Comparison of ENCODE assay signal across 9 cellular contexts in the genomic region with DNA sequence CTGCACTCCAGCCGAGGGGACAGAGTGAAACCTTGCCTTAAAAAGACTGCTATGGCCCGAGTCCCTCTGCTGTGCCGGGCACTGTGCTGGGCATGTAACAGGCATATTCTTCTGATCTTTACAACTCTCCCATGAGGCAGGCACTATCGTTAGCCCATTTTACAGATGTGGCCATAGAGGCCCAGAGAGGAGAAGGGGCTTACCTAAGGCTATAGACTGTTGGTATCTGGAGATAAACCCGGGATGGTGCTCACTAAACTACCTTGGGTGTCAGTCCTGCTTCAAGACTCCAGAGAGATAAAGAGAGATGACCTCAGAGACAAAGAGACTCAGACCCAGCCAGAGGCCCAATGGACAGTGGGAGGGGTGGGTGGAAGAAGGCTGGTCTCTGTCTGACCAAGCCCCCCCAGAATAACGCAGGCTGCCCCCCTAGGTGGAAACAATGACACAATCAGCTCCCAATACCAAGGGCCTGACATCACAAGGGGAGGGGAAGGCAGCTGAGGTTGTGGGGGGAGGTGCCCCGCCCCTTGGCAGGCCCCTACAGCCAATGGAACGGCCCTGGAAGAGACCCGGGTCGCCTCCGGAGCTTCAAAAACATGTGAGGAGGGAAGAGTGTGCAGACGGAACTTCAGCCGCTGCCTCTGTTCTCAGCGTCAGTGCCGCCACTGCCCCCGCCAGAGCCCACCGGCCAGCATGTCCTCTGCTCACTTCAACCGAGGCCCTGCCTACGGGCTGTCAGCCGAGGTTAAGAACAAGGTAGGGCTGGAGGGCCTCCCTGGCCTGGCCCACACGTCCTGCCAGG. TPM values are rescaled to one million over a fixed set of nuclear protein-coding genes. Genes with fewer than 3 reads are reported as not detected.
DNase-seq lines count a peak whose midpoint lies in the region; ATAC-seq and TF ChIP-seq lines count a peak whose summit lies in the region.
"Had no signal": no experiment of that assay in that cellular context is flagged by ENCODE, and none has a peak within 500 bp of the region (broad histone marks: within the 10 kb centered on the region; RNA-seq: fewer than 3 reads in every experiment).

CNN1 (plus strand) TSS at position 620 of the 805 bp plus-strand sequence; CDS start at position 697, 77 bp downstream.

- H3K27ac ChIP-seq in breast epithelium (peak within 1 kb of the TSS; percentile 91 to 92), mammary epithelial cell (ENCODE audit: insufficient read depth, low read depth, low read length) (no peak within 1 kb of the TSS), fibroblast of lung (ENCODE audit: insufficient read depth, low read length) (peak within 1 kb of the TSS; percentile 38)

- dilution Hi-C loops in mammary epithelial cell (cut with HindIII; ENCODE audit: low sequenced_read_pairs): no loop called here

- H3K9ac ChIP-seq in mammary epithelial cell (ENCODE audit: insufficient read depth, low read length) (no peak within 1 kb of the TSS), fibroblast of lung (ENCODE audit: insufficient read depth, low read length) (peak within 1 kb of the TSS; percentile 43), mucosa of stomach (ENCODE audit: low read length) (peak within 1 kb of the TSS; percentile 55)

- DNase-seq in breast epithelium (ENCODE audit: low spot score in 2 of 2) (peak; percentile 66 to 93), mammary epithelial cell (no peak), fibroblast of lung (ENCODE audit: low read depth in 2 of 2) (peak; percentile 39 to 95), cerebellar nuclear complex (lab: John Stamatoyannopoulos, UW) (no peak)
- DNase-seq: CD4-positive, CD25-positive, alpha-beta regulatory T cell had no signal

- peak; percentile 34 for TF ChIP-seq POLR2A in breast epithelium (IDR thresholded peaks at IDR 0.05)

- H3K27me3 ChIP-seq in breast epithelium: peaks cover 0 to 12% of the 10 kb centered on the region in 2 donors
- no peaks in the 10 kb centered on the region for H3K27me3 ChIP-seq in mammary epithelial cell (ENCODE audit: insufficient read depth, low read length)
- no peaks in the 10 kb centered on the region for H3K27me3 ChIP-seq in fibroblast of lung (ENCODE audit: control insufficient read depth, insufficient read depth, low read length)
- peaks cover 27% of the 10 kb centered on the region for H3K27me3 ChIP-seq in mucosa of stomach (ENCODE audit: control insufficient read depth, insufficient read depth, low read length)

- H3K4me2 ChIP-seq in mammary epithelial cell (ENCODE audit: insufficient read depth, low read depth, low read length) (no peak within 1 kb of the TSS), fibroblast of lung (ENCODE audit: extremely low read depth, insufficient read depth, low read length) (peak within 1 kb of the TSS; percentile 84)

- H3K36me3 ChIP-seq in breast epithelium (no peaks in the 10 kb centered on the region), mammary epithelial cell (ENCODE audit: insufficient read depth, low read length) (no peaks in the 10 kb centered on the region), fibroblast of lung (ENCODE audit: control insufficient read depth, insufficient read depth, low read length) (no peaks in the 10 kb centered on the region), mucosa of stomach (ENCODE audit: control insufficient read depth, insufficient read depth, low read length) (no peaks in the 10 kb centered on the region)

- H3K4me3 ChIP-seq in breast epithelium: peak within 1 kb of the TSS; percentile 26 to 66 (median 57)
- H3K4me3 ChIP-seq in mammary epithelial cell (replicated peaks in 1 of 3; ENCODE audit: insufficient read depth in 1 of 3, low read depth in 2 of 3, low read length in 3 of 3): no peak within 1 kb of the TSS
- H3K4me3 ChIP-seq in fibroblast of lung (replicated peaks in 1 of 4; ENCODE audit: control extremely low read depth in 1 of 4, insufficient read depth in 1 of 4, low read depth in 3 of 4, low read length in 4 of 4): peak within 1 kb of the TSS in 3 of 4 experiments; percentile 32 to 55 (median 36)
- H3K4me3 ChIP-seq in mucosa of stomach (ENCODE audit: low read length): no peak within 1 kb of the TSS

- intact Hi-C loops in breast epithelium (cut with DNase I; ENCODE audit: low total_unique reads): no loop called here
- intact Hi-C loops in mammary epithelial cell (cut with micrococcal nuclease): no loop called here

- in situ Hi-C loops in mammary epithelial cell (cut with MboI; ENCODE audit: low sequenced_read_pairs in 2 of 2): no loop called here

- BruUV-seq in mammary epithelial cell (replicated peaks; lab: Mats Ljungman, UMichigan): no TSS peak

- no peaks in the 10 kb centered on the region for H4K20me1 ChIP-seq in mammary epithelial cell (ENCODE audit: insufficient read depth, low read length)
- no peaks in the 10 kb centered on the region for H4K20me1 ChIP-seq in fibroblast of lung (ENCODE audit: control insufficient read depth, extremely low read depth, insufficient read depth, low read length)

- no peak within 1 kb of the TSS for H2AFZ ChIP-seq in mammary epithelial cell (ENCODE audit: low read depth, low read length)
- H2AFZ ChIP-seq in fibroblast of lung (ENCODE audit: low read length): peak within 1 kb of the TSS; percentile 50

- H3K4me1 ChIP-seq in breast epithelium: no peaks in the 10 kb centered on the region
- H3K4me1 ChIP-seq in mammary epithelial cell (ENCODE audit: insufficient read depth, low read length): peaks cover 6% of the 10 kb centered on the region
- H3K4me1 ChIP-seq in fibroblast of lung (ENCODE audit: control insufficient read depth, extremely low read depth, insufficient read depth, low read length): peaks cover 16% of the 10 kb centered on the region
- H3K4me1 ChIP-seq in mucosa of stomach (ENCODE audit: control insufficient read depth, insufficient read depth, low read length): peaks cover 9% of the 10 kb centered on the region

- WGBS in mammary epithelial cell (ENCODE audit: low coverage, missing lambda C conversion rate): 33% methylated on average over 17 of the region's 21 CpGs

- no peak for TF ChIP-seq CTCF in breast epithelium (IDR thresholded peaks at IDR 0.05)
- TF ChIP-seq CTCF in mammary epithelial cell (conservative IDR thresholded peaks at IDR 0.05 in 1 of 2, IDR thresholded peaks at IDR 0.05 in 1 of 2; ENCODE audit: extremely low read depth in 1 of 2, insufficient read depth in 1 of 2, low read depth in 1 of 2, low read length in 2 of 2): no peak
- no peak for TF ChIP-seq CTCF in fibroblast of lung (conservative IDR thresholded peaks at IDR 0.05 in 1 of 2, IDR thresholded peaks at IDR 0.05 in 1 of 2; ENCODE audit: low read depth in 1 of 2, low read length in 2 of 2)

- no peaks in the 10 kb centered on the region for H3K9me3 ChIP-seq in breast epithelium
- H3K9me3 ChIP-seq in mammary epithelial cell (replicated peaks; ENCODE audit: insufficient read depth, low read length): no peaks in the 10 kb centered on the region
- no peaks in the 10 kb centered on the region for H3K9me3 ChIP-seq in fibroblast of lung (ENCODE audit: control insufficient read depth, insufficient read depth, low read depth, low read length)
- no peaks in the 10 kb centered on the region for H3K9me3 ChIP-seq in mucosa of stomach (ENCODE audit: control insufficient read depth, low read length)

- ATAC-seq in GM21515 (IDR thresholded peaks at IDR 0.05; ENCODE audit: unreplicated experiment): no peak
- ATAC-seq in GM18870 (IDR thresholded peaks at IDR 0.05; ENCODE audit: unreplicated experiment): no peak
- no peak for ATAC-seq in GM19397 (IDR thresholded peaks at IDR 0.05; ENCODE audit: unreplicated experiment)

- CTCF ChIA-PET in mammary epithelial cell (lab: Charles Lee; ENCODE audit: low non-redundant PET): no interaction called here

- H3K79me2 ChIP-seq in mammary epithelial cell (ENCODE audit: insufficient read depth, low read length) (no peaks in the 10 kb centered on the region), fibroblast of lung (ENCODE audit: control insufficient read depth, insufficient read depth, low read length) (no peaks in the 10 kb centered on the region)

RNA-seq across cellular contexts. Expression of gene CNN1, which starts in this region (rescaled TPM):
- total RNA-seq in breast epithelium: 100 to 1,000 TPM in 1 of 3 donors, 10 to 100 TPM in 1, 1 to 10 TPM in 1; 2.2 to 106 (median 74.3) TPM
- total RNA-seq in mammary epithelial cell: 10 to 100 TPM in 1 of 2 donors, not detected in 1; 35.3 TPM
- 0.03 TPM for polyA plus RNA-seq in mammary epithelial cell
- not detected for polyA minus RNA-seq in mammary epithelial cell
- total RNA-seq in fibroblast of lung: 17.2 and 20.3 TPM in 2 replicates
- 24.0 and 83.9 TPM in 2 replicates for polyA plus RNA-seq in fibroblast of lung
- polyA plus RNA-seq in fibroblast of lung (2012): 21.5 and 75.0 TPM in 2 replicates
- 4.1 and 29.5 TPM in 2 replicates for polyA minus RNA-seq in fibroblast of lung (ENCODE audit: low replicate concordance)
- total RNA-seq: CD4-positive, CD25-positive, alpha-beta regulatory T cell had no signal
- polyA plus RNA-seq: CD4-positive, CD25-positive, alpha-beta regulatory T cell had no signal

Comparison
In these comparisons a context has a peak if more than half of its experiments do, and no peak if none do; other contexts are left out.
1. RNA of gene CNN1 (polyA plus RNA-seq): 21.5 to 83.9 TPM in fibroblast of lung; 0.03 TPM in mammary epithelial cell (single experiment); every median in the first group is over 10 times any median in the second.
2. DNase-seq: peak in breast epithelium (2 of 2) and fibroblast of lung (2 of 2); none in mammary epithelial cell (single experiment) and cerebellar nuclear complex (0 of 2).
3. H3K4me3 ChIP-seq: peak in breast epithelium (3 of 3) and fibroblast of lung (3 of 4); none in mammary epithelial cell (0 of 3) and mucosa of stomach (single experiment).